ENCODE assay signal across 9 cellular contexts in genomic region chr13:20136781-20137703, GRCh38. TPM values are rescaled to one million over a fixed set of nuclear protein-coding genes. Genes with fewer than 3 reads are reported as not detected.
A peak's percentile ranks its signal among the peaks of the same experiment; 100 is the strongest.
DNase-seq lines count a peak whose midpoint lies in the region; ATAC-seq and TF ChIP-seq lines count a peak whose summit lies in the region.
"Had no signal": no experiment of that assay in that cellular context is flagged by ENCODE, and none has a peak within 500 bp of the region (broad histone marks: within the 10 kb centered on the region; RNA-seq: fewer than 3 reads in every experiment).

No MANE protein-coding gene starts in this region.

- H3K27me3 ChIP-seq in CD4-positive, alpha-beta T cell (ENCODE audit: control insufficient read depth, insufficient read depth, low read length) = peaks cover 39% of the 10 kb centered on the region

- no peaks in the 10 kb centered on the region for H3K9me3 ChIP-seq in CD4-positive, alpha-beta T cell (ENCODE audit: control insufficient read depth, low read length)

- no peak overlapping the region for H3K27ac ChIP-seq in CD4-positive, alpha-beta T cell (ENCODE audit: low read depth, low read length)

- no peak for TF ChIP-seq CTCF in CD4-positive, alpha-beta T cell (IDR thresholded peaks at IDR 0.05)
- TF ChIP-seq CTCF in natural killer cell (IDR thresholded peaks at IDR 0.05) = no peak

- no peaks in the 10 kb centered on the region for H3K4me1 Mint-ChIP-seq in CD4-positive, alpha-beta T cell (ENCODE audit: low read depth)
- H3K4me1 Mint-ChIP-seq in activated T-cell treated with anti-CD3 and anti-CD28 coated beads, Interleukin-2, amount 50 U/mL, for 72 hours (ENCODE audit: low read depth) = peaks cover 10% of the 10 kb centered on the region
- no peaks in the 10 kb centered on the region for H3K4me1 Mint-ChIP-seq in natural killer cell

- CTCF ChIA-PET in CD4-positive, alpha-beta T cell (lab: Charles Lee) = interaction anchor here (0.7 kb wide), 1 partner anchor 1040 kb away, joined by 3 read pairs; the partner anchor contains the start of genes MRPL57 and SKA3

- POLR2A ChIA-PET in CD4-positive, alpha-beta T cell (lab: Charles Lee) = no interaction called here

- peak overlapping the region; percentile 25 for H3K4me3 Mint-ChIP-seq in CD4-positive, alpha-beta T cell
- peak overlapping the region; percentile 29 to 72 for H3K4me3 Mint-ChIP-seq in activated T-cell treated with anti-CD3 and anti-CD28 coated beads, Interleukin-2, amount 50 U/mL, for 72 hours
- H3K4me3 Mint-ChIP-seq in natural killer cell = no peak overlapping the region
- H3K4me3 Mint-ChIP-seq: brain had no signal

- DNase-seq in CD4-positive, alpha-beta T cell = peak in 5 of 10 experiments; percentile 19 to 57 (median 32)
- DNase-seq in activated T-cell treated with anti-CD3 and anti-CD28 coated beads, Interleukin-2, amount 50 U/mL, for 72 hours = peak; percentile 65 to 69
- DNase-seq in left lobe of liver (ENCODE audit: low spot score) = peak; percentile 58
- DNase-seq in natural killer cell = no peak
- no peak for DNase-seq in middle frontal gyrus (ENCODE audit: extremely low spot score, low spot score)
- no peak for DNase-seq in NCI-H2196 treated with DMSO at 0.1 percent for 48 hours (lab: John Stamatoyannopoulos, UW; ENCODE audit: unreplicated experiment)
- no peak for DNase-seq in SK-N-DZ (ENCODE audit: low spot score)

- no peaks in the 10 kb centered on the region for H3K36me3 Mint-ChIP-seq in CD4-positive, alpha-beta T cell (ENCODE audit: low read depth)
- H3K36me3 Mint-ChIP-seq in activated T-cell treated with anti-CD3 and anti-CD28 coated beads, Interleukin-2, amount 50 U/mL, for 72 hours (ENCODE audit: insufficient read depth in 2 of 2) = no peaks in the 10 kb centered on the region
- H3K36me3 Mint-ChIP-seq in natural killer cell = no peaks in the 10 kb centered on the region
- H3K36me3 Mint-ChIP-seq: brain had no signal

- ATAC-seq in CD4-positive, alpha-beta T cell (ENCODE audit: poor library complexity) = peak; percentile 66
- peak; percentile 75 for ATAC-seq in HG03460 (IDR thresholded peaks at IDR 0.05; ENCODE audit: unreplicated experiment)
- peak; percentile 82 to 87 for ATAC-seq in activated T-cell treated with anti-CD3 and anti-CD28 coated beads, Interleukin-2, amount 50 U/mL, for 72 hours (replicated peaks in 1 of 2)
- peak; percentile 98 for ATAC-seq in left lobe of liver
- no peak for ATAC-seq in natural killer cell

- peaks cover 62% of the 10 kb centered on the region for H3K27me3 Mint-ChIP-seq in CD4-positive, alpha-beta T cell
- H3K27me3 Mint-ChIP-seq in activated T-cell treated with anti-CD3 and anti-CD28 coated beads, Interleukin-2, amount 50 U/mL, for 72 hours (ENCODE audit: low read depth) = peaks cover 48% of the 10 kb centered on the region
- peaks cover 34 to 38% of the 10 kb centered on the region in 2 donors for H3K27me3 Mint-ChIP-seq in natural killer cell (ENCODE audit: low read depth in 2 of 2)

- H3K9me3 Mint-ChIP-seq in CD4-positive, alpha-beta T cell = no peaks in the 10 kb centered on the region
- no peaks in the 10 kb centered on the region for H3K9me3 Mint-ChIP-seq in activated T-cell treated with anti-CD3 and anti-CD28 coated beads, Interleukin-2, amount 50 U/mL, for 72 hours
- no peaks in the 10 kb centered on the region for H3K9me3 Mint-ChIP-seq in natural killer cell
- H3K9me3 Mint-ChIP-seq: brain had no signal

- intact Hi-C loops in CD4-positive, alpha-beta T cell (cut with DNase I, micrococcal nuclease) = no loop called here
- intact Hi-C loops in natural killer cell (cut with micrococcal nuclease) = no loop called here

- no peak overlapping the region for H3K27ac Mint-ChIP-seq in CD4-positive, alpha-beta T cell
- no peak overlapping the region for H3K27ac Mint-ChIP-seq in activated T-cell treated with anti-CD3 and anti-CD28 coated beads, Interleukin-2, amount 50 U/mL, for 72 hours
- no peak overlapping the region for H3K27ac Mint-ChIP-seq in natural killer cell
- H3K27ac Mint-ChIP-seq: brain had no signal

RNA-seq across cellular contexts. Expression of gene GJA3, which starts 23.8 kb away (rescaled TPM):
- total RNA-seq in CD4-positive, alpha-beta T cell = not detected
- under 1 TPM; 0.67 to 0.74 TPM for total RNA-seq in activated T-cell treated with anti-CD3 and anti-CD28 coated beads, Interleukin-2, amount 50 U/mL, for 72 hours
- total RNA-seq in left lobe of liver (0.03 TPM), natural killer cell (under 1 TPM in 1 of 3 donors, not detected in 2; 0.18 TPM)
- not detected in 2 replicates for polyA plus RNA-seq in SK-N-DZ (2014; cell fraction: cytosol; rRNA removed)
- not detected in 2 replicates for polyA plus RNA-seq in SK-N-DZ (2014; cell fraction: nucleus; rRNA removed)

RNA-seq across cellular contexts. Expression of gene GJB2, which starts 55.7 kb away (rescaled TPM):
- under 1 TPM; 0.19 to 0.25 TPM for total RNA-seq in CD4-positive, alpha-beta T cell
- total RNA-seq in activated T-cell treated with anti-CD3 and anti-CD28 coated beads, Interleukin-2, amount 50 U/mL, for 72 hours = 1 to 10 TPM; 1.8 to 5.9 TPM
- total RNA-seq in left lobe of liver (30.7 TPM), natural killer cell (under 1 TPM in 1 of 3 donors, not detected in 2; 0.40 TPM)
- not detected in 2 replicates for polyA plus RNA-seq in SK-N-DZ (2014; cell fraction: cytosol; rRNA removed)
- polyA plus RNA-seq in SK-N-DZ (2014; cell fraction: nucleus; rRNA removed) = not detected in 2 replicates

Comparison
In these comparisons a context has a peak if more than half of its experiments do, and no peak if none do; other contexts are left out.
1. ATAC-seq: peak in CD4-positive, alpha-beta T cell (single experiment), HG03460 (single experiment), activated T-cell treated with anti-CD3 and anti-CD28 coated beads, Interleukin-2, amount 50 U/mL, for 72 hours (2 of 2) and left lobe of liver (single experiment); none in natural killer cell (0 of 3).
2. DNase-seq: peak in activated T-cell treated with anti-CD3 and anti-CD28 coated beads, Interleukin-2, amount 50 U/mL, for 72 hours (2 of 2) and left lobe of liver (single experiment); none in natural killer cell (single experiment), middle frontal gyrus (single experiment), NCI-H2196 treated with DMSO at 0.1 percent for 48 hours (single experiment) and SK-N-DZ (single experiment).